Comparison of ENCODE assay signal across 15 cellular contexts in genomic region chr18:74255022-74255658, GRCh38. TPM values are rescaled to one million over a fixed set of nuclear protein-coding genes. Genes with fewer than 3 reads are reported as not detected.
A peak's percentile ranks its signal among the peaks of the same experiment; 100 is the strongest.
DNase-seq lines count a peak whose midpoint lies in the region; ATAC-seq and TF ChIP-seq lines count a peak whose summit lies in the region.
"Had no signal": no experiment of that assay in that cellular context is flagged by ENCODE, and none has a peak within 500 bp of the region (broad histone marks: within the 10 kb centered on the region; RNA-seq: fewer than 3 reads in every experiment).

No MANE protein-coding gene starts in this region.

- no peak for TF ChIP-seq POLR2A in transverse colon (IDR thresholded peaks at IDR 0.05)

- DNase-seq in HT-29 (ENCODE audit: low spot score) (peak; percentile 51), dermis blood vessel endothelial cell (peak; percentile 77), left colon (peak; percentile 30 to 57), transverse colon (peak; percentile 16), medulla oblongata (ENCODE audit: extremely low spot score) (no peak), pons (ENCODE audit: low spot score) (no peak), DMS153 (lab: John Stamatoyannopoulos, UW) (no peak)
- DNase-seq in activated CD4-positive, alpha-beta T cell treated with anti-CD3 and anti-CD28 coated beads, Interleukin-2, amount 50 U/mL, for 48 hours: no peak
- DNase-seq: activated T-cell treated with anti-CD3 and anti-CD28 coated beads for 4 hours; effector CD8-positive, alpha-beta T cell; hypothalamus; NCI-H1694; NCI-H526 treated with DMSO at 0.1 percent for 48 hours; SIG-M5 had no signal

- TF ChIP-seq EP300 in transverse colon (IDR thresholded peaks at IDR 0.05; ENCODE audit: low read depth): no peak

- peak; percentile 86 for ATAC-seq in left colon
- ATAC-seq: GM12878 had no signal

- peaks cover 0 to 5% (median 0%) of the 10 kb centered on the region in 4 donors for H3K36me3 ChIP-seq in transverse colon

- no peak for TF ChIP-seq CTCF in transverse colon (IDR thresholded peaks at IDR 0.05)

- WGBS in transverse colon (ENCODE audit: low coverage in 1 of 2), 2 donors: 43 to 52% methylated on average over 3 to 5 of the region's 5 CpGs

- peak overlapping the region; percentile 22 to 57 (median 54) for H3K27ac ChIP-seq in transverse colon

- H3K9me3 ChIP-seq in transverse colon: no peaks in the 10 kb centered on the region

- H3K4me1 ChIP-seq in transverse colon: peaks cover 12 to 25% (median 18%) of the 10 kb centered on the region in 4 donors

- H3K4me3 ChIP-seq in transverse colon: no peak overlapping the region
- H3K4me3 ChIP-seq: GM12878 had no signal

- no peaks in the 10 kb centered on the region for H3K27me3 ChIP-seq in transverse colon

- intact Hi-C loops in left colon (cut with DNase I, micrococcal nuclease): no loop called here
- intact Hi-C loops in transverse colon (cut with DNase I; ENCODE audit: low total_unique reads): no loop called here

- in situ Hi-C loops in transverse colon (cut with MboI; ENCODE audit: low pct_ligation_motif_present in 1 of 4, low pct_unique_long_range_greater_than_20kb in 1 of 4, low sequenced_read_pairs in 3 of 4): no loop called here

RNA-seq across cellular contexts. Expression of gene CYB5A, which starts 36.6 kb away (rescaled TPM):
- 130 and 133 TPM in 2 replicates for total RNA-seq in HT-29 (2014; rRNA removed; shearing (Covaris generic))
- total RNA-seq in dermis blood vessel endothelial cell: 58.3 and 86.8 TPM in 2 replicates
- total RNA-seq in left colon: 100 to 1,000 TPM; 115 to 129 TPM
- 100 to 1,000 TPM in 3 of 4 donors, 10 to 100 TPM in 1; 34.0 to 236 (median 173) TPM for total RNA-seq in transverse colon

Comparison
In these comparisons a context has a peak if more than half of its experiments do, and no peak if none do; other contexts are left out.
1. DNase-seq: peak in HT-29 (single experiment), dermis blood vessel endothelial cell (single experiment), left colon (2 of 2) and transverse colon (single experiment); none in medulla oblongata (single experiment), activated CD4-positive, alpha-beta T cell treated with anti-CD3 and anti-CD28 coated beads, Interleukin-2, amount 50 U/mL, for 48 hours (0 of 2), pons (single experiment) and DMS153 (single experiment).